ENCODE assay signal across 19 cellular contexts in the genomic region with DNA sequence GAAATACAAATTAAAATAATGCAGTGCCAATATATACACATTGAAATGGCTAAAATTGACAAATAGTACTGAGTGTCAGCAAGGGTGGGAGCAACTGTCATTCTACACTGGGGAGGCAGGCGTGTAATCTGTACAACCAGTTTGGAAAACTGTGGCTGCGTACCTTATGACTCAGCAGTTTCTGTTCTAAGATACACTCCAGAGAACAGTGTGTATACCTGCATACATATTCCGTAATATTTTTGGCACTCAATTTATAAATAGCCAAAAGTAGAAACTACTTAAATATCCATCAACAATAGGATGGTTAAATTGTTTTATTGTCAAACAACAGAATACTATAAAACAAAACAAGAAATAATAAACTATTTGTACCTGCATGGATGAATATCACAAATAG. TPM values are rescaled to one million over a fixed set of nuclear protein-coding genes. Genes with fewer than 3 reads are reported as not detected.
DNase-seq lines count a peak whose midpoint lies in the region; ATAC-seq, FAIRE-seq and TF ChIP-seq lines count a peak whose summit lies in the region.
"Had no signal": no experiment of that assay in that cellular context is flagged by ENCODE, and none has a peak within 500 bp of the region (broad histone marks: within the 10 kb centered on the region; RNA-seq: fewer than 3 reads in every experiment).

No MANE protein-coding gene starts in this region.

- no peak overlapping the region for H3K18ac ChIP-seq in IMR-90 (ENCODE audit: low read depth, low read length)

- H3K79me2 ChIP-seq in K562 (ENCODE audit: control insufficient read depth, insufficient read depth, low read length) = peaks cover 48% of the 10 kb centered on the region

- ATAC-seq in A549 (peak; percentile 43 to 57; a peak in 2 of 6 replicates), IMR-90 (ENCODE audit: low read depth) (no peak), K562 (peak; percentile 98), left ventricle myocardium superior (peak; percentile 85), GM21515 (IDR thresholded peaks at IDR 0.05; ENCODE audit: unreplicated experiment) (no peak)
- ATAC-seq: Panc1 had no signal

- BruUV-seq in IMR-90 (replicated peaks; lab: Mats Ljungman, UMichigan) (no TSS peak), K562 (replicated peaks; lab: Mats Ljungman, UMichigan) (no TSS peak)

- H2AK9ac ChIP-seq in IMR-90 (replicated peaks; ENCODE audit: low read depth, low read length, poor library complexity) = no peak overlapping the region

- peaks cover 26 to 45% of the 10 kb centered on the region in 2 experiments for H3K79me1 ChIP-seq in IMR-90 (ENCODE audit: low read depth in 1 of 2, low read length in 2 of 2)

- TF ChIP-seq RAD21 in A549 (conservative IDR thresholded peaks at IDR 0.05 in 1 of 2, IDR thresholded peaks at IDR 0.05 in 1 of 2) (no peak), IMR-90 (IDR thresholded peaks at IDR 0.05; ENCODE audit: low read length) (no peak), K562 (CRISPR knock-in tag; conservative IDR thresholded peaks at IDR 0.05 in 1 of 2, IDR thresholded peaks at IDR 0.05 in 1 of 2) (no peak)

- no peak for TF ChIP-seq POLR2A in A549 (IDR thresholded peaks at IDR 0.05; ENCODE audit: low read length)
- TF ChIP-seq POLR2A in IMR-90 (IDR thresholded peaks at IDR 0.05; ENCODE audit: low read depth, low read length) = no peak
- no peak for TF ChIP-seq POLR2A in K562 (conservative IDR thresholded peaks at IDR 0.05)
- no peak for TF ChIP-seq POLR2A in Peyer's patch (IDR thresholded peaks at IDR 0.05)

- no peak overlapping the region for H2BK20ac ChIP-seq in IMR-90 (ENCODE audit: low read depth, low read length)

- H3K23ac ChIP-seq in IMR-90 (ENCODE audit: low read depth, low read length) = no peak overlapping the region

- no peaks in the 10 kb centered on the region for H3K9me3 ChIP-seq in A549
- no peaks in the 10 kb centered on the region for H3K9me3 ChIP-seq in IMR-90 (ENCODE audit: control insufficient read depth, insufficient read depth, low read length)
- no peaks in the 10 kb centered on the region for H3K9me3 ChIP-seq in K562 (replicated peaks; ENCODE audit: control insufficient read depth, insufficient read depth, low read depth, low read length)
- H3K9me3 ChIP-seq in Peyer's patch = no peaks in the 10 kb centered on the region

- H2BK5ac ChIP-seq in IMR-90 (ENCODE audit: low read depth, low read length, poor library complexity, severe bottlenecking) = no peak overlapping the region

- H3K9me1 ChIP-seq in IMR-90 (ENCODE audit: insufficient read depth, low read length) (peaks cover 3% of the 10 kb centered on the region), K562 (ENCODE audit: control insufficient read depth, insufficient read depth, low read length) (peaks cover 2% of the 10 kb centered on the region)

- H2AK5ac ChIP-seq in IMR-90 (ENCODE audit: low read depth, low read length) = no peak overlapping the region

- no peak overlapping the region for H3K14ac ChIP-seq in IMR-90 (replicated peaks; ENCODE audit: low read depth, low read length)

- CTCF ChIA-PET in A549 (lab: Yijun Ruan, JAX) (interaction anchor here (0.9 kb wide), 1 partner anchor 37 kb away, joined by 3 read pairs; no protein-coding TSS in a partner anchor), IMR-90 (lab: Yijun Ruan, JAX) (no interaction called here), K562 (lab: Yijun Ruan, JAX; ENCODE audit: low intra/inter-chr PET ratio) (interaction anchor here (0.7 kb wide), 1 partner anchor 442 kb away, joined by 3 read pairs; no protein-coding TSS in a partner anchor)

- H3K4me2 ChIP-seq in A549 = peak overlapping the region; percentile 54
- H3K4me2 ChIP-seq in IMR-90 (ENCODE audit: low read depth, low read length) = no peak overlapping the region
- peak overlapping the region; percentile 21; the same call in 1 of the 2 replicates for H3K4me2 ChIP-seq in K562 (ENCODE audit: insufficient read depth, low read length)

- H4K5ac ChIP-seq in IMR-90 (ENCODE audit: low read depth, low read length) = no peak overlapping the region

- H3K4me1 ChIP-seq in A549 (peaks cover 13% of the 10 kb centered on the region), IMR-90 (ENCODE audit: control insufficient read depth, insufficient read depth, low read length) (no peaks in the 10 kb centered on the region), K562 (replicated peaks in 1 of 2; ENCODE audit: control insufficient read depth in 2 of 2, insufficient read depth in 2 of 2, low read length in 2 of 2) (peaks cover 0 to 16% of the 10 kb centered on the region in 2 experiments; a peak in 2 of 5 replicates), Peyer's patch (no peaks in the 10 kb centered on the region)

- H2AFZ ChIP-seq in IMR-90 (replicated peaks; ENCODE audit: low read length, poor library complexity) = no peak overlapping the region
- H2AFZ ChIP-seq in K562 (ENCODE audit: low read depth, low read length) = no peak overlapping the region

- H3K4me3 ChIP-seq in A549 (no peak overlapping the region), IMR-90 (ENCODE audit: insufficient read depth, low read depth, low read length) (no peak overlapping the region), K562 (no peak overlapping the region), Peyer's patch (no peak overlapping the region)

- H4K91ac ChIP-seq in IMR-90 (ENCODE audit: insufficient read depth, low read depth, low read length) = no peak overlapping the region

- H3K27ac ChIP-seq in A549 = peak overlapping the region; percentile 45 to 76
- H3K27ac ChIP-seq in IMR-90 (ENCODE audit: insufficient read depth, low read length) = no peak overlapping the region
- H3K27ac ChIP-seq in K562 (ENCODE audit: extremely low read depth, low read depth, low read length) = peak overlapping the region; percentile 50; the same call in 2 of the 3 replicates
- H3K27ac ChIP-seq in Peyer's patch = no peak overlapping the region

- no peak overlapping the region for H2BK15ac ChIP-seq in IMR-90 (ENCODE audit: low read depth, low read length)

- intact Hi-C loops in IMR-90 (cut with micrococcal nuclease) (loop anchor here (5.0 kb wide), 1 partner anchor 34 kb away; no protein-coding TSS in a partner anchor), K562 (cut with micrococcal nuclease) (no loop called here), left ventricle myocardium superior (cut with micrococcal nuclease) (no loop called here), posterior vena cava (cut with DNase I) (no loop called here)

- H4K8ac ChIP-seq in IMR-90 (ENCODE audit: low read depth in 2 of 2, low read length in 2 of 2) = no peak overlapping the region

- no peak overlapping the region for H3K56ac ChIP-seq in IMR-90 (ENCODE audit: extremely low read depth, insufficient read depth, low read length)

- H3K36me3 ChIP-seq in IMR-90 (ENCODE audit: control insufficient read depth, insufficient read depth, low read length) (0 out of 2 replicates have a peak, but pooled peaks cover 4% of the 10 kb centered on the region), K562 (ENCODE audit: control insufficient read depth, insufficient read depth, low read length) (peaks cover 16% of the 10 kb centered on the region; the same call in 1 of the 3 replicates), Peyer's patch (peaks cover 0 to 3% (median 0%) of the 10 kb centered on the region in 3 donors)

- TF ChIP-seq EP300 in A549 (IDR thresholded peaks at IDR 0.05) (no peak), K562 (IDR thresholded peaks at IDR 0.05; ENCODE audit: low read length) (peak; percentile 87)

- no peak overlapping the region for H3K4ac ChIP-seq in IMR-90 (ENCODE audit: low read depth, low read length)

- dilution Hi-C loops in IMR-90 (cut with HindIII; ENCODE audit: low sequenced_read_pairs, unreplicated experiment) = no loop called here

- POLR2A ChIA-PET in A549 (lab: Yijun Ruan, JAX) (no interaction called here), IMR-90 (lab: Charles Lee; ENCODE audit: unreplicated experiment) (no interaction called here), K562 (lab: Yijun Ruan, JAX) (interaction anchor here (1.5 kb wide), 1 partner anchor 10 kb away, joined by 4 read pairs; no protein-coding TSS in a partner anchor)

- DNase-seq in A549 (ENCODE audit: low read depth in 1 of 2, low spot score in 1 of 2) (peak in 1 of 2 experiments; percentile 38), IMR-90 (no peak), K562 (ENCODE audit: extremely low read depth in 1 of 4, low spot score in 3 of 4) (peak; percentile 28 to 83 (median 51)), left ventricle myocardium superior (no peak), posterior vena cava (ENCODE audit: low spot score) (no peak), T-helper 2 cell (no peak), Peyer's patch (no peak)
- DNase-seq: Calu3; CD4-positive, alpha-beta T cell; DND-41; GF-D8; H9; NCI-H1436 treated with DMSO at 0.1 percent for 48 hours; NCI-H2081; NCI-H226; NCI-H69; SHP77 treated with DMSO at 0.1 percent for 48 hours had no signal

- H4K20me1 ChIP-seq in IMR-90 (ENCODE audit: insufficient read depth, low read length) (peaks cover 15% of the 10 kb centered on the region; the same call in 1 of the 2 replicates), K562 (replicated peaks; ENCODE audit: control insufficient read depth, insufficient read depth, low read length) (no peaks in the 10 kb centered on the region; the same call in 1 of the 2 replicates)

- no peaks in the 10 kb centered on the region for H3K27me3 ChIP-seq in IMR-90 (ENCODE audit: control insufficient read depth, insufficient read depth, low read length)
- no peaks in the 10 kb centered on the region for H3K27me3 ChIP-seq in K562 (ENCODE audit: control insufficient read depth in 2 of 2, insufficient read depth in 2 of 2, low read length in 2 of 2)
- H3K27me3 ChIP-seq in Peyer's patch = no peaks in the 10 kb centered on the region

- no peak for TF ChIP-seq CTCF in A549 (IDR thresholded peaks at IDR 0.05)
- no peak for TF ChIP-seq CTCF in IMR-90 (conservative IDR thresholded peaks at IDR 0.05; ENCODE audit: low read depth, low read length)
- TF ChIP-seq CTCF in K562 (IDR thresholded peaks at IDR 0.05 in 2 of 3, conservative IDR thresholded peaks at IDR 0.05 in 1 of 3; ENCODE audit: insufficient read depth in 2 of 3, low read depth in 1 of 3, low read length in 3 of 3) = no peak
- TF ChIP-seq CTCF in Peyer's patch (IDR thresholded peaks at IDR 0.05) = no peak

- FAIRE-seq in A549 (lab: Jason Lieb, UNC) (no peak), K562 (lab: Jason Lieb, UNC) (peak; percentile 92)

- in situ Hi-C loops in IMR-90 (cut with MboI; ENCODE audit: low sequenced_read_pairs) (no loop called here), K562 (cut with MboI) (no loop called here)

- H3K9ac ChIP-seq in IMR-90 (ENCODE audit: low read depth, low read length) = no peak overlapping the region
- H3K9ac ChIP-seq in K562 (ENCODE audit: insufficient read depth in 1 of 2, low read depth in 2 of 2, low read length in 2 of 2) = no peak overlapping the region; a peak in 1 of 4 replicates

- no peak overlapping the region for H2BK120ac ChIP-seq in IMR-90 (ENCODE audit: low read depth, low read length)

- WGBS in A549 (ENCODE audit: missing lambda C conversion rate) = 50% methylated on average over 3 of the region's 3 CpGs
- no CpG with 5 or more reads among the region's 3 CpGs for WGBS in IMR-90 (ENCODE audit: extremely low coverage in 2 of 2, insufficient read length in 1 of 2), 2 experiments
- 2% methylated on average over 3 of the region's 3 CpGs for WGBS in K562 (ENCODE audit: insufficient coverage, low coverage, missing lambda C conversion rate)

RNA-seq across cellular contexts. Expression of gene RNF169, which starts 57.6 kb away (rescaled TPM):
- polyA plus RNA-seq in A549 (2011; rRNA removed) = 10.7 and 11.1 TPM in 2 replicates
- polyA plus RNA-seq in A549 (2012; cell fraction: cytosol; rRNA removed) = 1.2 and 1.4 TPM in 2 replicates
- polyA plus RNA-seq in A549 (2012; cell fraction: nucleus; rRNA removed) = 1.2 and 1.7 TPM in 2 replicates
- 5.8 to 6.3 TPM (median 6.2 TPM) in 3 replicates for polyA plus RNA-seq in A549 (2017; fragmentation: RNase III; extraction: RNeasy Plus Mini Kit Qiagen cat#74134 plus additional on column Dnase treatment)
- polyA minus RNA-seq in A549 (2011; rRNA and poly(A)+ RNA removed) = 25.6 and 28.7 TPM in 2 replicates
- total RNA-seq in IMR-90 (2012; rRNA removed) = 23.3 and 28.1 TPM in 2 replicates
- 3.0 and 3.6 TPM in 2 replicates for polyA plus RNA-seq in IMR-90 (2012; rRNA removed)
- 0.73 and 0.82 TPM in 2 replicates for polyA plus RNA-seq in IMR-90 (2012; cell fraction: cytosol; rRNA removed)
- 1.2 and 7.6 TPM in 2 replicates for polyA plus RNA-seq in IMR-90 (2012; cell fraction: nucleus; rRNA removed; ENCODE audit: low replicate concordance)
- total RNA-seq in K562 (2011; cell fraction: chromatin; rRNA removed; ENCODE audit: low replicate concordance) = 15.0 and 31.9 TPM in 2 replicates
- 14.7 and 16.8 TPM in 2 replicates for total RNA-seq in K562 (2011; cell fraction: nucleolus; rRNA removed)
- total RNA-seq in K562 (2011; cell fraction: nucleoplasm; rRNA removed) = 21.8 and 30.6 TPM in 2 replicates
- total RNA-seq in K562 (2014; rRNA removed) = 10.0 and 16.5 TPM in 2 replicates
- 18.1 and 19.4 TPM in 2 replicates for total RNA-seq in K562 (2014; rRNA removed; fragmentation: Illumina TruSeq; extraction: Trizol)
- total RNA-seq in K562 (2015; rRNA removed; fragmentation: Illumina TruSeq; extraction: Trizol) = 16.2 and 17.3 TPM in 2 replicates
- total RNA-seq in K562 (2021) = 15.1 and 16.0 TPM in 2 replicates
- 14.6 and 21.1 TPM in 2 replicates for polyA plus RNA-seq in K562 (2011; rRNA removed)
- polyA plus RNA-seq in K562 (2011; cell fraction: cytosol; rRNA removed) = 4.7 and 12.8 TPM in 2 replicates
- polyA plus RNA-seq in K562 (2011; cell fraction: nucleus; rRNA removed) = 13.5 and 25.0 TPM in 2 replicates
- polyA plus RNA-seq in K562 (2012) = 4.4 and 4.9 TPM in 2 replicates
- polyA plus RNA-seq in K562 (2014; fragmentation: Illumina TruSeq; extraction: Trizol) = 8.8 and 10.1 TPM in 2 replicates
- polyA plus RNA-seq in K562 (2014; fragmentation: Nextera tagmentation; extraction: Ambion mirVana) = 1 to 10 TPM in 1 of 2 experiments, under 1 TPM in 1; 0.68 to 1.5 TPM
- polyA plus RNA-seq in K562 (2014; rRNA removed) = 8.0 and 8.1 TPM in 2 replicates
- polyA minus RNA-seq in K562 (2011; rRNA and poly(A)+ RNA removed) = 46.9 and 57.6 TPM in 2 replicates
- polyA minus RNA-seq in K562 (2011; cell fraction: cytosol; rRNA and poly(A)+ RNA removed) = 17.7 and 18.5 TPM in 2 replicates
- polyA minus RNA-seq in K562 (2011; cell fraction: nucleus; rRNA and poly(A)+ RNA removed) = 28.5 and 38.7 TPM in 2 replicates
- 11.7 TPM for total RNA-seq in left ventricle myocardium superior
- total RNA-seq in posterior vena cava = 10 to 100 TPM; 14.7 to 19.8 TPM
- total RNA-seq in Peyer's patch = 10 to 100 TPM; 14.2 to 33.8 (median 19.2) TPM

Comparison
In these comparisons a context has a peak if more than half of its experiments do, and no peak if none do; other contexts are left out.
1. ATAC-seq: peak in A549 (2 of 2), K562 (single experiment) and left ventricle myocardium superior (single experiment); none in IMR-90 (single experiment) and GM21515 (single experiment).
2. DNase-seq: peak in K562 (4 of 4); none in IMR-90 (single experiment), left ventricle myocardium superior (single experiment), posterior vena cava (single experiment), T-helper 2 cell (0 of 5) and Peyer's patch (0 of 3).
3. H3K27ac ChIP-seq: peak in A549 (2 of 2) and K562 (single experiment); none in IMR-90 (single experiment) and Peyer's patch (0 of 4).
4. Of the 35 proteins assayed by ChIP-seq in both K562 and A549: peak only in K562: CEBPB, EP300, HDAC2, RFX5 and ZFP36; only in A549: none; in both: MAFK; in neither: 27; mixed calls (peak in some experiments, not most) for 2.